Comparison of ENCODE assay signal across 19 cellular contexts in genomic region chr9:89666950-89667349, GRCh38.
DNase-seq lines count a peak whose midpoint lies in the region; ATAC-seq, FAIRE-seq and TF ChIP-seq lines count a peak whose summit lies in the region.
"Had no signal": no experiment of that assay in that cellular context is flagged by ENCODE, and none has a peak within 500 bp of the region (broad histone marks: within the 10 kb centered on the region; RNA-seq: fewer than 3 reads in every experiment).

No MANE protein-coding gene starts in this region.

- H4K5ac ChIP-seq in H1 (ENCODE audit: insufficient read length, low read depth, low read length): no peak overlapping the region

- H3K36me3 ChIP-seq in liver (ENCODE audit: control insufficient read depth in 4 of 4, insufficient read depth in 3 of 4, low read depth in 1 of 4, low read length in 3 of 4) (no peaks in the 10 kb centered on the region), HepG2 (replicated peaks in 1 of 2; ENCODE audit: control insufficient read depth in 1 of 2, insufficient read depth in 2 of 2, low read length in 2 of 2) (no peaks in the 10 kb centered on the region), H1 (ENCODE audit: control insufficient read depth in 2 of 4, insufficient read depth in 4 of 4, low read length in 3 of 4) (no peaks in the 10 kb centered on the region), pancreas (no peaks in the 10 kb centered on the region), tibial artery (no peaks in the 10 kb centered on the region)

- POLR2A ChIA-PET in HepG2 (lab: Yijun Ruan, JAX) (no interaction called here), H1 (lab: Charles Lee; ENCODE audit: partially characterized antibody) (interaction anchor here (2.7 kb wide), 1 partner anchor 10 kb away, joined by 20 read pairs; no protein-coding TSS in a partner anchor)

- H3K23ac ChIP-seq in H1 (ENCODE audit: insufficient read length): no peak overlapping the region

- TF ChIP-seq POLR2A in HepG2 (IDR thresholded peaks at IDR 0.05; ENCODE audit: insufficient read depth in 1 of 2, low read depth in 2 of 2, low read length in 2 of 2): no peak
- no peak for TF ChIP-seq POLR2A in H1 (IDR thresholded peaks at IDR 0.05; ENCODE audit: control extremely low read depth in 1 of 2, low read depth in 2 of 2, low read length in 2 of 2)

- H2BK12ac ChIP-seq in H1 (ENCODE audit: low read depth, low read length): no peak overlapping the region; the same call in 1 of the 2 replicates

- H3K27ac ChIP-seq in liver (ENCODE audit: low read depth in 1 of 2, low read length in 2 of 2) (peak overlapping the region; percentile 86 to 93), HepG2 (ENCODE audit: extremely low read length, insufficient read depth, low read length) (no peak overlapping the region), H1 (ENCODE audit: low read depth, low read length) (no peak overlapping the region), pancreas (peak overlapping the region in 3 of 4 donors; percentile 6 to 78 (median 74)), tibial artery (no peak overlapping the region)

- H2BK15ac ChIP-seq in H1 (ENCODE audit: low read length): peak overlapping the region; percentile 37; the same call in 1 of the 2 replicates

- no peak overlapping the region for H3K4ac ChIP-seq in H1 (replicated peaks; ENCODE audit: insufficient read length, low read depth, low read length)

- TF ChIP-seq CTCF in liver (IDR thresholded peaks at IDR 0.05; ENCODE audit: low read depth, low read length, missing input control) (no peak), HepG2 (CRISPR knock-in tag; IDR thresholded peaks at IDR 0.05) (no peak), H1 (IDR thresholded peaks at IDR 0.05; ENCODE audit: control extremely low read depth in 1 of 3, insufficient read depth in 1 of 3, low read depth in 1 of 3, low read length in 3 of 3) (no peak), pancreas (IDR thresholded peaks at IDR 0.05) (no peak), tibial artery (IDR thresholded peaks at IDR 0.05) (no peak)

- no peak overlapping the region for H3K18ac ChIP-seq in H1 (ENCODE audit: extremely low read depth, low read length)

- in situ Hi-C loops in HepG2 (cut with HindIII; ENCODE audit: extremely low pct_ligation_motif_present, low pct_unique_long_range_greater_than_20kb): no loop called here

- H3K4me1 ChIP-seq in liver (ENCODE audit: control insufficient read depth in 4 of 4, insufficient read depth in 4 of 4, low read length in 3 of 4) (peaks cover 39 to 87% (median 61%) of the 10 kb centered on the region in 4 donors), HepG2 (ENCODE audit: insufficient read depth, low read length) (peaks cover 46% of the 10 kb centered on the region), H1 (replicated peaks in 1 of 4; ENCODE audit: control insufficient read depth in 3 of 4, insufficient read depth in 4 of 4, low read length in 3 of 4) (peaks cover 3 to 21% (median 6%) of the 10 kb centered on the region in 4 experiments), pancreas (peaks cover 75 to 90% (median 90%) of the 10 kb centered on the region in 3 donors), tibial artery (peaks cover 0 to 17% (median 5%) of the 10 kb centered on the region in 4 donors)

- peak; percentile 53 to 71 for TF ChIP-seq RAD21 in liver (IDR thresholded peaks at IDR 0.05)
- TF ChIP-seq RAD21 in HepG2 (CRISPR knock-in tag; IDR thresholded peaks at IDR 0.05): no peak
- TF ChIP-seq RAD21 in H1 (IDR thresholded peaks at IDR 0.05 in 1 of 2, conservative IDR thresholded peaks at IDR 0.05 in 1 of 2; ENCODE audit: low read depth in 2 of 2, low read length in 2 of 2): no peak

- H2BK120ac ChIP-seq in H1 (replicated peaks; ENCODE audit: low read depth, low read length): no peak overlapping the region

- no peak overlapping the region for H3K14ac ChIP-seq in H1 (ENCODE audit: insufficient read length)

- WGBS in liver: 62% methylated on average over 6 of the region's 6 CpGs
- WGBS in HepG2 (ENCODE audit: low lambda C conversion rate): 65% methylated on average over 3 of the region's 6 CpGs
- 87% methylated on average over 6 of the region's 6 CpGs; no CpG with 5 or more reads in 1 of the 2 experiments for WGBS in H1 (ENCODE audit: extremely low coverage in 1 of 2, insufficient coverage in 1 of 2, insufficient read length in 1 of 2, insufficient replicate concordance in 2 of 2, low coverage in 1 of 2, low lambda C conversion rate in 2 of 2, missing lambda C conversion rate in 1 of 2), 2 experiments
- WGBS in pancreas, 2 donors: 95 to 96% methylated on average over 6 of the region's 6 CpGs

- H3K9ac ChIP-seq in liver (ENCODE audit: low read depth in 1 of 2, low read length in 2 of 2) (peak overlapping the region in 1 of 2 donors; percentile 61), HepG2 (ENCODE audit: insufficient read depth, low read depth, low read length) (no peak overlapping the region), H1 (replicated peaks in 1 of 4; ENCODE audit: extremely low read depth in 1 of 4, low read depth in 3 of 4, low read length in 3 of 4) (no peak overlapping the region)

- H2AK5ac ChIP-seq in H1 (ENCODE audit: low read depth, low read length): no peak overlapping the region

- no peak for ATAC-seq in HepG2
- no peak for ATAC-seq in pancreas
- no peak for ATAC-seq in GM18498 (IDR thresholded peaks at IDR 0.05; ENCODE audit: unreplicated experiment)

- H3K4me2 ChIP-seq in HepG2 (ENCODE audit: low read depth, low read length) (no peak overlapping the region), H1 (ENCODE audit: insufficient read depth in 1 of 2, low read depth in 2 of 2, low read length in 2 of 2) (no peak overlapping the region)

- H4K91ac ChIP-seq in H1 (replicated peaks; ENCODE audit: insufficient read length, low read length): no peak overlapping the region

- H3K27me3 ChIP-seq in liver (ENCODE audit: control insufficient read depth in 4 of 4, insufficient read depth in 4 of 4, low read length in 3 of 4) (no peaks in the 10 kb centered on the region), HepG2 (ENCODE audit: control insufficient read depth in 1 of 2, insufficient read depth in 2 of 2, low read length in 2 of 2) (peaks cover 4 to 23% of the 10 kb centered on the region in 2 experiments; a peak in 3 of 5 replicates), H1 (replicated peaks in 1 of 4; ENCODE audit: control insufficient read depth in 3 of 4, extremely low read depth in 1 of 4, insufficient read depth in 3 of 4, low read length in 3 of 4) (no peaks in the 10 kb centered on the region; a peak in 2 of 7 replicates), pancreas (no peaks in the 10 kb centered on the region), tibial artery (no peaks in the 10 kb centered on the region)

- intact Hi-C loops in HepG2 (cut with micrococcal nuclease; ENCODE audit: unreplicated experiment): no loop called here
- intact Hi-C loops in pancreas (cut with DNase I): no loop called here
- intact Hi-C loops in tibial artery (cut with DNase I; ENCODE audit: low total_unique reads): no loop called here

- DNase-seq in HepG2 (ENCODE audit: low spot score): no peak
- no peak for DNase-seq in H1 (ENCODE audit: low read depth in 1 of 2, low spot score in 2 of 2)
- no peak for DNase-seq in pancreas
- no peak for DNase-seq in NCI-H1105 treated with DMSO at 0.1 percent for 48 hours (lab: John Stamatoyannopoulos, UW)
- DNase-seq in tibial artery: no peak
- DNase-seq: ACHN; AML-193; CD4-positive, CD25-positive, alpha-beta regulatory T cell; HCEC 1CT; IMR-90; Karpas-422; MM.1S; NCI-H1694; NCI-H2107; NK-92 treated with Interleukin-12 subunit alpha and Interleukin-12 subunit beta, amount 100 ng/mL, for 24 hours; OCI-M1 had no signal

- H3K79me1 ChIP-seq in H1 (ENCODE audit: low read depth, low read length): no peaks in the 10 kb centered on the region

- H2AFZ ChIP-seq in HepG2 (ENCODE audit: low read length): no peak overlapping the region
- H2AFZ ChIP-seq in H1 (ENCODE audit: low read length): no peak overlapping the region

- H3K56ac ChIP-seq in H1 (replicated peaks; ENCODE audit: insufficient read length, low read depth, low read length): no peak overlapping the region

- H3K23me2 ChIP-seq in H1 (ENCODE audit: low read depth, low read length): peaks cover 5% of the 10 kb centered on the region; the same call in 1 of the 2 replicates

- TF ChIP-seq EP300 in HepG2 (IDR thresholded peaks at IDR 0.05; ENCODE audit: low read depth in 2 of 2, low read length in 2 of 2) (no peak), HepG2 (CRISPR knock-in tag; IDR thresholded peaks at IDR 0.05; ENCODE audit: borderline replicate concordance) (no peak), H1 (IDR thresholded peaks at IDR 0.05; ENCODE audit: borderline replicate concordance in 1 of 2, low read depth in 2 of 2, low read length in 2 of 2) (no peak)

- H4K20me1 ChIP-seq in HepG2 (ENCODE audit: insufficient read depth, low read length) (no peaks in the 10 kb centered on the region), H1 (replicated peaks in 1 of 2; ENCODE audit: control insufficient read depth in 1 of 2, insufficient read depth in 2 of 2, low read length in 2 of 2) (no peaks in the 10 kb centered on the region)

- CTCF ChIA-PET in HepG2 (lab: Yijun Ruan, JAX; ENCODE audit: low intra/inter-chr PET ratio, low total read pairs) (no interaction called here), H1 (lab: Charles Lee; ENCODE audit: partially characterized antibody) (interaction anchor here (1.2 kb wide), 1 partner anchor 8 kb away, joined by 3 read pairs; no protein-coding TSS in a partner anchor)

- peak overlapping the region; percentile 97 for H2BK20ac ChIP-seq in H1 (ENCODE audit: low read length)

- no peak overlapping the region for H4K8ac ChIP-seq in H1 (ENCODE audit: extremely low read depth, insufficient read depth, low read length)

- H3K79me2 ChIP-seq in HepG2 (ENCODE audit: insufficient read depth, low read length) (no peaks in the 10 kb centered on the region), H1 (ENCODE audit: control insufficient read depth in 1 of 2, insufficient read depth in 2 of 2, low read length in 2 of 2) (no peaks in the 10 kb centered on the region)

- H3K4me3 ChIP-seq in liver (ENCODE audit: low read depth in 1 of 3, low read length in 3 of 3) (no peak overlapping the region), HepG2 (replicated peaks in 1 of 3; ENCODE audit: insufficient read depth in 1 of 3, low read depth in 2 of 3, low read length in 3 of 3) (no peak overlapping the region), H1 (ENCODE audit: extremely low read depth in 1 of 4, insufficient read depth in 2 of 4, low read depth in 3 of 4, low read length in 4 of 4) (no peak overlapping the region), pancreas (no peak overlapping the region), tibial artery (no peak overlapping the region)

- FAIRE-seq in HepG2 (lab: Jason Lieb, UNC): no peak
- FAIRE-seq in H1 (lab: Jason Lieb, UNC): no peak
- FAIRE-seq in pancreas (lab: Jason Lieb, UNC): no peak

- BruUV-seq in HepG2 (replicated peaks; lab: Mats Ljungman, UMichigan): no TSS peak

- H2BK5ac ChIP-seq in H1 (ENCODE audit: low read depth, low read length): no peak overlapping the region

- no peaks in the 10 kb centered on the region for H3K9me3 ChIP-seq in liver (ENCODE audit: control insufficient read depth in 4 of 4, low read length in 3 of 4)
- H3K9me3 ChIP-seq in HepG2 (ENCODE audit: low read length): no peaks in the 10 kb centered on the region
- H3K9me3 ChIP-seq in H1 (ENCODE audit: insufficient read depth in 2 of 2, low read depth in 1 of 2, low read length in 1 of 2): no peaks in the 10 kb centered on the region; a peak in 1 of 4 replicates
- no peaks in the 10 kb centered on the region for H3K9me3 ChIP-seq in pancreas
- H3K9me3 ChIP-seq in tibial artery: no peaks in the 10 kb centered on the region
- H3K9me3 ChIP-seq: Caco-2 had no signal

Comparison
In these comparisons a context has a peak if more than half of its experiments do, and no peak if none do; other contexts are left out.
1. H3K27ac ChIP-seq: peak in liver (2 of 2) and pancreas (3 of 4); none in HepG2 (single experiment), H1 (single experiment) and tibial artery (0 of 2).